Comparison of ENCODE assay signal across 31 cellular contexts in the genomic region with DNA sequence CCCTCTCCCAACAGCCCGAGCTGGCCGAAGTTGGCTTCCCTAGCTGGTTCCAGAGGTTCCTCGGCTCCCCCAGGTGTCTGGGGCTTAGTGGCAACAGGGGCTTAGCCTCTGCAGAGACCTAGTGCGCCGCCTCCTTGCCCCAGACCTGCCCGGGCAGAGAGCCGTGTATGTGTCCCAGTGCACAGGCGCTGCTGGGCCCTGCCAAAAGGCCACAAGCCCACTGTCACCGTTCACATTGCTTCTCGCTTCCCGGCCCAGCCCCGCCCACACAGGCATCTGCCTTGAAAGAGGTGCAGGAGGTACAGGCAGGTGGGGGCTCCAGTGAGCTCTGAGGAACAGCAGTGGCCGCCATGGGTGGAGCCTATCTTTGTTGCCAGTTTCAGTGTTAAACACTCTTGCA.
"Had no signal": no experiment of that assay in that cellular context is flagged by ENCODE, and none has a peak within 500 bp of the region (broad histone marks: within the 10 kb centered on the region; RNA-seq: fewer than 3 reads in every experiment).

No MANE protein-coding gene starts in this region.

- H3K27me3 Mint-ChIP-seq: activated naive CD8-positive, alpha-beta T cell; stimulated activated naive CD8-positive, alpha-beta T cell treated with anti-CD3 and anti-CD28 coated beads, Interleukin-15, amount 100 ng/mL, for 72 hours; type B pancreatic cell had no signal

- H3K27me3 ChIP-seq: esophagus muscularis mucosa, heart right ventricle, sigmoid colon, vagina had no signal

- DNase-seq: activated CD4-positive, alpha-beta T cell treated with anti-CD3 and anti-CD28 coated beads for 48 hours; activated CD4-positive, alpha-beta T cell treated with anti-CD3 and anti-CD28 coated beads, Interleukin-2, amount 50 U/mL, for 48 hours; activated CD4-positive, CD25-positive, alpha-beta regulatory T cell; activated CD8-positive, alpha-beta memory T cell treated with anti-CD3 and anti-CD28 coated beads for 24 hours; activated effector memory CD4-positive, alpha-beta T cell treated with Interleukin-2 at 50 U/mL for 16 hours; activated naive CD4-positive, alpha-beta T cell treated with Interleukin-2 at 50 U/mL for 16 hours; anterior cingulate cortex; foreskin melanocyte; heart right ventricle; left colon; midbrain; naive thymus-derived CD4-positive, alpha-beta T cell; occipital lobe; psoas muscle; sigmoid colon; small intestine; stimulated activated CD4-positive, alpha-beta T cell treated with anti-CD3 and anti-CD28 coated beads, Interleukin-1b, Interleukin-23, amount 100 ng/mL, for 48 hours; stimulated activated CD4-positive, alpha-beta T cell treated with anti-CD3 and anti-CD28 coated beads, Interleukin-4, amount 100 ng/mL, for 4 hours; stimulated activated CD8-positive, alpha-beta memory T cell treated with anti-CD3 and anti-CD28 coated beads, Interleukin-4, amount 100 ng/mL, for 48 hours; stimulated activated naive CD8-positive, alpha-beta T cell treated with anti-CD3 and anti-CD28 coated beads, Interleukin-15, amount 100 ng/mL, for 72 hours; substantia nigra; T-helper 2 cell had no signal

- H3K4me3 ChIP-seq: esophagus muscularis mucosa, heart right ventricle, psoas muscle, sigmoid colon, vagina had no signal

- H2AFZ ChIP-seq: parathyroid adenoma had no signal

- H3K27ac ChIP-seq: esophagus muscularis mucosa, heart right ventricle, parathyroid adenoma, psoas muscle, sigmoid colon, vagina had no signal

- H3K36me3 Mint-ChIP-seq: activated naive CD8-positive, alpha-beta T cell; naive thymus-derived CD4-positive, alpha-beta T cell; stimulated activated memory B cell treated with anti-CD40 and anti-IgM and Interleukin-4, amounts not matched to agents 10 μg/mL and 1 μg/mL and 100 μg/mL, for 72 hours; type B pancreatic cell had no signal

- H3K9me3 Mint-ChIP-seq: central memory CD8-positive, alpha-beta T cell; dendritic cell treated with granulocyte-macrophage colony-stimulating factor and Interleukin-4, amounts not matched to agents 40 ng/mL and 50 ng/mL, for 4 days; naive thymus-derived CD4-positive, alpha-beta T cell; neural crest cell; stimulated activated memory B cell treated with anti-CD40 and anti-IgM and Interleukin-4, amounts not matched to agents 10 μg/mL and 1 μg/mL and 100 μg/mL, for 72 hours; stimulated activated naive CD8-positive, alpha-beta T cell treated with anti-CD3 and anti-CD28 coated beads, Interleukin-15, amount 100 ng/mL, for 72 hours; type B pancreatic cell had no signal

- H3K27ac Mint-ChIP-seq: activated naive CD8-positive, alpha-beta T cell; dendritic cell treated with granulocyte-macrophage colony-stimulating factor and Interleukin-4, amounts not matched to agents 40 ng/mL and 50 ng/mL, for 4 days; naive thymus-derived CD4-positive, alpha-beta T cell; stimulated activated memory B cell treated with anti-CD40 and anti-IgM and Interleukin-4, amounts not matched to agents 10 μg/mL and 1 μg/mL and 100 μg/mL, for 72 hours; stimulated activated naive CD8-positive, alpha-beta T cell treated with anti-CD3 and anti-CD28 coated beads, Interleukin-15, amount 100 ng/mL, for 72 hours; type B pancreatic cell had no signal

- H3K79me2 ChIP-seq: parathyroid adenoma had no signal

- H3K36me3 ChIP-seq: heart right ventricle, sigmoid colon, vagina had no signal

- H3K9ac ChIP-seq: parathyroid adenoma had no signal

- H3K4me3 Mint-ChIP-seq: activated naive CD8-positive, alpha-beta T cell; central memory CD8-positive, alpha-beta T cell; dendritic cell treated with granulocyte-macrophage colony-stimulating factor and Interleukin-4, amounts not matched to agents 40 ng/mL and 50 ng/mL, for 4 days; neural crest cell; stimulated activated memory B cell treated with anti-CD40 and anti-IgM and Interleukin-4, amounts not matched to agents 10 μg/mL and 1 μg/mL and 100 μg/mL, for 72 hours; stimulated activated naive CD8-positive, alpha-beta T cell treated with anti-CD3 and anti-CD28 coated beads, Interleukin-15, amount 100 ng/mL, for 72 hours; type B pancreatic cell had no signal

- H3K9me3 ChIP-seq: esophagus muscularis mucosa, heart right ventricle, psoas muscle, sigmoid colon, vagina had no signal
